ENCODE assay signal across 13 cellular contexts in genomic region chr18:6781179-6781714, GRCh38. TPM values are rescaled to one million over a fixed set of nuclear protein-coding genes. Genes with fewer than 3 reads are reported as not detected.
DNase-seq lines count a peak whose midpoint lies in the region; ATAC-seq and TF ChIP-seq lines count a peak whose summit lies in the region.
"Had no signal": no experiment of that assay in that cellular context is flagged by ENCODE, and none has a peak within 500 bp of the region (broad histone marks: within the 10 kb centered on the region; RNA-seq: fewer than 3 reads in every experiment).

No MANE protein-coding gene starts in this region.

- H3K27me3 ChIP-seq in brain microvascular endothelial cell (replicated peaks) = no peaks in the 10 kb centered on the region
- H3K27me3 ChIP-seq in left lung = no peaks in the 10 kb centered on the region
- no peaks in the 10 kb centered on the region for H3K27me3 ChIP-seq in skeletal muscle tissue (ENCODE audit: control insufficient read depth in 3 of 3, insufficient read depth in 3 of 3, low read length in 3 of 3)
- H3K27me3 ChIP-seq: BLaER1 had no signal

- H3K27ac Mint-ChIP-seq in T-helper 17 cell = no peak overlapping the region
- H3K27ac Mint-ChIP-seq: activated T-helper 2 cell treated with anti-CD3 and anti-CD28 coated beads, Interferon-gamma antibody, Interleukin-2, Interleukin-4, amounts not matched to agents 10 μg/mL and 5 μg/mL and 100 μg/mL, durations not matched to agents 14 hours and 24 hours and 36 hours; stimulated activated memory B cell treated with anti-CD40 and anti-IgM and Interleukin-4, amounts not matched to agents 10 μg/mL and 1 μg/mL and 100 μg/mL, for 72 hours had no signal

- H3K27ac ChIP-seq in brain microvascular endothelial cell (no peak overlapping the region), left lung (peak overlapping the region; percentile 49 to 50), skeletal muscle tissue (ENCODE audit: low read depth, low read length) (peak overlapping the region; percentile 26)
- H3K27ac ChIP-seq: BLaER1 had no signal

- H3K4me1 Mint-ChIP-seq in T-helper 17 cell = no peaks in the 10 kb centered on the region
- H3K4me1 Mint-ChIP-seq: stimulated activated memory B cell treated with anti-CD40 and anti-IgM and Interleukin-4, amounts not matched to agents 10 μg/mL and 1 μg/mL and 100 μg/mL, for 72 hours had no signal

- H3K36me3 Mint-ChIP-seq in T-helper 17 cell (ENCODE audit: low read depth) = no peaks in the 10 kb centered on the region
- H3K36me3 Mint-ChIP-seq: stimulated activated memory B cell treated with anti-CD40 and anti-IgM and Interleukin-4, amounts not matched to agents 10 μg/mL and 1 μg/mL and 100 μg/mL, for 72 hours had no signal

- no peak overlapping the region for H3K4me3 Mint-ChIP-seq in T-helper 17 cell
- H3K4me3 Mint-ChIP-seq: stimulated activated memory B cell treated with anti-CD40 and anti-IgM and Interleukin-4, amounts not matched to agents 10 μg/mL and 1 μg/mL and 100 μg/mL, for 72 hours had no signal

- no peaks in the 10 kb centered on the region for H3K36me3 ChIP-seq in brain microvascular endothelial cell (replicated peaks)
- H3K36me3 ChIP-seq in left lung = no peaks in the 10 kb centered on the region
- H3K36me3 ChIP-seq in skeletal muscle tissue (ENCODE audit: control insufficient read depth in 3 of 3, insufficient read depth in 3 of 3, low read length in 3 of 3) = no peaks in the 10 kb centered on the region
- H3K36me3 ChIP-seq: BLaER1 had no signal

- peak overlapping the region in 2 of 3 donors; percentile 42 to 62 for H3K9ac ChIP-seq in skeletal muscle tissue (ENCODE audit: low read depth in 1 of 3, low read length in 3 of 3)
- H3K9ac ChIP-seq: BLaER1 had no signal

- H3K4me3 ChIP-seq in brain microvascular endothelial cell (ENCODE audit: low read depth, low read length) (no peak overlapping the region), left lung (no peak overlapping the region), skeletal muscle tissue (ENCODE audit: low read length in 3 of 3) (peak overlapping the region in 2 of 3 donors; percentile 2 to 16)
- H3K4me3 ChIP-seq: BLaER1 had no signal

- DNase-seq in ELF-1 (ENCODE audit: low read depth, low spot score) (peak; percentile 95), brain microvascular endothelial cell (peak; percentile 16), left lung (no peak), GOT3 (lab: John Stamatoyannopoulos, UW) (no peak), NCI-H146 treated with DMSO at 0.1 percent for 48 hours (lab: John Stamatoyannopoulos, UW; ENCODE audit: unreplicated experiment) (no peak), T-helper 17 cell (no peak)
- DNase-seq in activated CD4-positive, alpha-beta T cell treated with anti-CD3 and anti-CD28 coated beads for 48 hours = no peak
- DNase-seq: SHP77 had no signal

- in situ Hi-C loops in brain microvascular endothelial cell (cut with HindIII; ENCODE audit: low pct_ligation_motif_present, low sequenced_read_pairs) = no loop called here

- H3K9me3 ChIP-seq in left lung (peaks cover 0 to 3% of the 10 kb centered on the region in 2 donors), skeletal muscle tissue (ENCODE audit: control insufficient read depth in 3 of 3, low read length in 3 of 3) (no peaks in the 10 kb centered on the region), T-helper 17 cell (ENCODE audit: control insufficient read depth, low read length, poor library complexity, severe bottlenecking) (no peaks in the 10 kb centered on the region)
- H3K9me3 ChIP-seq: BLaER1 had no signal

- no peaks in the 10 kb centered on the region for H3K27me3 Mint-ChIP-seq in T-helper 17 cell
- H3K27me3 Mint-ChIP-seq: stimulated activated memory B cell treated with anti-CD40 and anti-IgM and Interleukin-4, amounts not matched to agents 10 μg/mL and 1 μg/mL and 100 μg/mL, for 72 hours had no signal

- TF ChIP-seq CTCF in brain microvascular endothelial cell (IDR thresholded peaks at IDR 0.05; ENCODE audit: low read depth, low read length, missing control alignments) (no peak), left lung (IDR thresholded peaks at IDR 0.05) (no peak)

- peaks cover 0 to 10% of the 10 kb centered on the region in 2 donors for H3K4me1 ChIP-seq in left lung
- peaks cover 13 to 32% (median 15%) of the 10 kb centered on the region in 3 donors for H3K4me1 ChIP-seq in skeletal muscle tissue (ENCODE audit: control insufficient read depth in 3 of 3, insufficient read depth in 3 of 3, low read length in 3 of 3)
- H3K4me1 ChIP-seq: BLaER1 had no signal

- peak; percentile 20 for ATAC-seq in left lung
- no peak for ATAC-seq in T-helper 17 cell
- ATAC-seq: activated CD4-positive, CD25-positive, alpha-beta regulatory T cell treated with anti-CD3 and anti-CD28 coated beads, Interleukin-2, amount 50 U/mL, for 24 hours; stimulated activated memory B cell treated with anti-CD40 and anti-IgM and Interleukin-4, amounts not matched to agents 10 μg/mL and 1 μg/mL and 100 μg/mL, for 72 hours had no signal

- intact Hi-C loops in left lung (cut with DNase I) = no loop called here

RNA-seq across cellular contexts. Expression of gene ARHGAP28, which starts 51.7 kb away (rescaled TPM):
- total RNA-seq in left lung = 10 to 100 TPM; 16.6 to 18.9 TPM
- total RNA-seq in skeletal muscle tissue = 29.7 TPM
- not detected for total RNA-seq in T-helper 17 cell
- total RNA-seq: activated T-helper 2 cell treated with anti-CD3 and anti-CD28 coated beads, Interferon-gamma antibody, Interleukin-2, Interleukin-4, amounts not matched to agents 10 μg/mL and 5 μg/mL and 100 μg/mL, durations not matched to agents 14 hours and 24 hours and 36 hours had no signal

Comparison
In these comparisons a context has a peak if more than half of its experiments do, and no peak if none do; other contexts are left out.
1. DNase-seq: peak in ELF-1 (single experiment) and brain microvascular endothelial cell (single experiment); none in left lung (0 of 2), GOT3 (single experiment), NCI-H146 treated with DMSO at 0.1 percent for 48 hours (single experiment), T-helper 17 cell (0 of 3) and activated CD4-positive, alpha-beta T cell treated with anti-CD3 and anti-CD28 coated beads for 48 hours (single experiment).
2. H3K4me3 ChIP-seq: peak in skeletal muscle tissue (2 of 3); none in brain microvascular endothelial cell (single experiment) and left lung (0 of 2).
3. RNA of gene ARHGAP28, which starts 51.7 kb away (total RNA-seq): 29.7 TPM in skeletal muscle tissue (single experiment) and 16.6 to 18.9 TPM in left lung; not detected in T-helper 17 cell; every median in the first group is over 10 times any median in the second.